ENCODE assay signal across 14 cellular contexts in the genomic region with DNA sequence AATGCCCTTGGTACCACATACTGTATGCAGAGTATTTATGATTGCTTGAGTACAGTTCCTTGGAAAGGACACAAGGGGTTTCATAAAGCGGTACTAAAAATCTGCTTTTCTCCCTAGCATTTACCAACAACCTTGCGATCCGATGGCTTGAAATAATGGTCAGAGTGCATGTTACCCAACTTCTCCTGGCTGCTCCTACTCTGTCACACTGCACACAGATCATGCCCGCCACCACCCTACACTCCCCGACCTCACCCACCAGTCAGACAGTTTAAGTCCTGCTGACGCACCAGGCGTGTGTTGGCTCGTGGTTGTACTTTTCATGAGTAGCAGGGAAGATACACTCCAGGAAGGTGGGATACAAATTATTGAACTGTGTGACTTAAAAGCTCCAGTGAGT.
DNase-seq lines count a peak whose midpoint lies in the region; ATAC-seq, FAIRE-seq and TF ChIP-seq lines count a peak whose summit lies in the region.
"Had no signal": no experiment of that assay in that cellular context is flagged by ENCODE, and none has a peak within 500 bp of the region (broad histone marks: within the 10 kb centered on the region; RNA-seq: fewer than 3 reads in every experiment).

No MANE protein-coding gene starts in this region.

- no peak for DNase-seq in H1 (ENCODE audit: low read depth in 1 of 2, low spot score in 2 of 2)
- no peak for DNase-seq in HepG2 (ENCODE audit: low spot score)
- no peak for DNase-seq in cerebellar cortex (ENCODE audit: low spot score)
- no peak for DNase-seq in AG08396 (ENCODE audit: low spot score)
- DNase-seq in vagina (ENCODE audit: extremely low spot score in 2 of 2), result no peak
- DNase-seq: 8988T; CD4-positive, alpha-beta memory T cell; DMS79 had no signal

- no peak overlapping the region for H3K4ac ChIP-seq in H1 (replicated peaks; ENCODE audit: insufficient read length, low read depth, low read length)

- H2BK5ac ChIP-seq in H1 (ENCODE audit: low read depth, low read length), result no peak overlapping the region

- TF ChIP-seq RAD21 in H1 (IDR thresholded peaks at IDR 0.05 in 1 of 2, conservative IDR thresholded peaks at IDR 0.05 in 1 of 2; ENCODE audit: low read depth in 2 of 2, low read length in 2 of 2), result no peak
- TF ChIP-seq RAD21 in HepG2 (CRISPR knock-in tag; IDR thresholded peaks at IDR 0.05), result no peak

- TF ChIP-seq EP300 in H1 (IDR thresholded peaks at IDR 0.05; ENCODE audit: borderline replicate concordance in 1 of 2, low read depth in 2 of 2, low read length in 2 of 2), result no peak
- no peak for TF ChIP-seq EP300 in HepG2 (IDR thresholded peaks at IDR 0.05; ENCODE audit: low read depth in 2 of 2, low read length in 2 of 2)
- no peak for TF ChIP-seq EP300 in HepG2 (CRISPR knock-in tag; IDR thresholded peaks at IDR 0.05; ENCODE audit: borderline replicate concordance)

- H3K4me1 ChIP-seq in BLaER1 (peaks cover 39% of the 10 kb centered on the region), H1 (replicated peaks in 1 of 4; ENCODE audit: control insufficient read depth in 3 of 4, insufficient read depth in 4 of 4, low read length in 3 of 4) (no peaks in the 10 kb centered on the region), HepG2 (ENCODE audit: insufficient read depth, low read length) (peaks cover 44% of the 10 kb centered on the region), subcutaneous abdominal adipose tissue (ENCODE audit: control insufficient read depth in 5 of 5, insufficient read depth in 5 of 5, low read length in 5 of 5) (peaks cover 2 to 50% (median 37%) of the 10 kb centered on the region in 5 donors), vagina (peaks cover 21% of the 10 kb centered on the region)

- H3K79me2 ChIP-seq in H1 (ENCODE audit: control insufficient read depth in 1 of 2, insufficient read depth in 2 of 2, low read length in 2 of 2) (no peaks in the 10 kb centered on the region), HepG2 (ENCODE audit: insufficient read depth, low read length) (peaks cover 80% of the 10 kb centered on the region)

- in situ Hi-C loops in HepG2 (cut with HindIII; ENCODE audit: extremely low pct_ligation_motif_present, low pct_unique_long_range_greater_than_20kb), result no loop called here

- H3K23me2 ChIP-seq in H1 (ENCODE audit: low read depth, low read length), result no peaks in the 10 kb centered on the region

- no peak overlapping the region for H2BK15ac ChIP-seq in H1 (ENCODE audit: low read length)

- no peak overlapping the region for H2AK5ac ChIP-seq in H1 (ENCODE audit: low read depth, low read length)

- no peak overlapping the region for H3K14ac ChIP-seq in H1 (ENCODE audit: insufficient read length)

- H2AFZ ChIP-seq in H1 (ENCODE audit: low read length) (0 out of 2 replicates have a peak overlapping the region, but pooled peaks have one; percentile 21), HepG2 (ENCODE audit: low read length) (no peak overlapping the region)

- H2BK120ac ChIP-seq in H1 (replicated peaks; ENCODE audit: low read depth, low read length), result no peak overlapping the region

- H3K23ac ChIP-seq in H1 (ENCODE audit: insufficient read length), result no peak overlapping the region

- no peak for TF ChIP-seq POLR2A in H1 (IDR thresholded peaks at IDR 0.05; ENCODE audit: control extremely low read depth in 1 of 2, low read depth in 2 of 2, low read length in 2 of 2)
- no peak for TF ChIP-seq POLR2A in HepG2 (IDR thresholded peaks at IDR 0.05; ENCODE audit: insufficient read depth in 1 of 2, low read depth in 2 of 2, low read length in 2 of 2)
- TF ChIP-seq POLR2A in vagina (IDR thresholded peaks at IDR 0.05), result no peak

- H3K27me3 ChIP-seq in BLaER1 (no peaks in the 10 kb centered on the region), H1 (replicated peaks in 1 of 4; ENCODE audit: control insufficient read depth in 3 of 4, extremely low read depth in 1 of 4, insufficient read depth in 3 of 4, low read length in 3 of 4) (no peaks in the 10 kb centered on the region), HepG2 (ENCODE audit: control insufficient read depth in 1 of 2, insufficient read depth in 2 of 2, low read length in 2 of 2) (no peaks in the 10 kb centered on the region), subcutaneous abdominal adipose tissue (ENCODE audit: control insufficient read depth in 5 of 5, insufficient read depth in 4 of 5, low read length in 5 of 5) (no peaks in the 10 kb centered on the region), vagina (no peaks in the 10 kb centered on the region)

- H4K8ac ChIP-seq in H1 (ENCODE audit: extremely low read depth, insufficient read depth, low read length), result no peak overlapping the region

- H3K9ac ChIP-seq in BLaER1, result no peak overlapping the region
- no peak overlapping the region for H3K9ac ChIP-seq in H1 (replicated peaks in 1 of 4; ENCODE audit: extremely low read depth in 1 of 4, low read depth in 3 of 4, low read length in 3 of 4)
- no peak overlapping the region for H3K9ac ChIP-seq in HepG2 (ENCODE audit: insufficient read depth, low read depth, low read length)
- peak overlapping the region in 1 of 5 donors; percentile 21 for H3K9ac ChIP-seq in subcutaneous abdominal adipose tissue (ENCODE audit: low read length in 5 of 5)

- whole genome bisulfite sequencing in H1 (ENCODE audit: extremely low coverage in 1 of 2, insufficient coverage in 1 of 2, insufficient read length in 1 of 2, insufficient replicate concordance in 2 of 2, low coverage in 1 of 2, low lambda C conversion rate in 2 of 2, missing lambda C conversion rate in 1 of 2), 2 experiments, result 88% methylated on average over 8 of the region's 8 CpGs; no CpG with 5 or more reads in 1 of the 2 experiments
- over 99% methylated on average over 8 of the region's 8 CpGs for WGBS in HepG2 (ENCODE audit: low lambda C conversion rate)

- peak overlapping the region; percentile 67 for H3K4me2 ChIP-seq in BLaER1
- H3K4me2 ChIP-seq in H1 (ENCODE audit: insufficient read depth in 1 of 2, low read depth in 2 of 2, low read length in 2 of 2), result no peak overlapping the region
- no peak overlapping the region for H3K4me2 ChIP-seq in HepG2 (ENCODE audit: low read depth, low read length)

- H2BK12ac ChIP-seq in H1 (ENCODE audit: low read depth, low read length), result no peak overlapping the region

- H4K5ac ChIP-seq in H1 (ENCODE audit: insufficient read length, low read depth, low read length), result no peak overlapping the region

- H3K36me3 ChIP-seq in BLaER1 (no peaks in the 10 kb centered on the region), H1 (ENCODE audit: control insufficient read depth in 2 of 4, insufficient read depth in 4 of 4, low read length in 3 of 4) (no peaks in the 10 kb centered on the region), HepG2 (replicated peaks in 1 of 2; ENCODE audit: control insufficient read depth in 1 of 2, insufficient read depth in 2 of 2, low read length in 2 of 2) (peaks cover 0 to 7% of the 10 kb centered on the region in 2 experiments; a peak in 2 of 5 replicates), subcutaneous abdominal adipose tissue (ENCODE audit: control insufficient read depth in 5 of 5, insufficient read depth in 5 of 5, low read length in 5 of 5) (no peaks in the 10 kb centered on the region), vagina (no peaks in the 10 kb centered on the region)

- no peak overlapping the region for H3K27ac ChIP-seq in BLaER1
- no peak overlapping the region for H3K27ac ChIP-seq in H1 (ENCODE audit: low read depth, low read length)
- H3K27ac ChIP-seq in HepG2 (ENCODE audit: extremely low read length, insufficient read depth, low read length), result no peak overlapping the region
- peak overlapping the region; percentile 88 for H3K27ac ChIP-seq in subcutaneous abdominal adipose tissue (ENCODE audit: low read depth, low read length)
- H3K27ac ChIP-seq in vagina, result no peak overlapping the region
- H3K27ac ChIP-seq: C4-2B, HL-60 had no signal

- CTCF ChIA-PET in H1 (lab: Charles Lee; ENCODE audit: partially characterized antibody) (interaction anchor here (0.7 to 1.1 kb wide), 4 partner anchors 20 to 449 kb away, joined by 3 read pairs; no protein-coding TSS in a partner anchor), HepG2 (lab: Yijun Ruan, JAX; ENCODE audit: low intra/inter-chr PET ratio, low total read pairs) (no interaction called here)

- H3K4me3 ChIP-seq in BLaER1 (no peak overlapping the region), H1 (ENCODE audit: extremely low read depth in 1 of 4, insufficient read depth in 2 of 4, low read depth in 3 of 4, low read length in 4 of 4) (no peak overlapping the region), HepG2 (replicated peaks in 1 of 3; ENCODE audit: insufficient read depth in 1 of 3, low read depth in 2 of 3, low read length in 3 of 3) (no peak overlapping the region), subcutaneous abdominal adipose tissue (ENCODE audit: low read depth in 1 of 5, low read length in 5 of 5) (no peak overlapping the region), vagina (no peak overlapping the region)
- H3K4me3 ChIP-seq: GM12878 had no signal

- no peaks in the 10 kb centered on the region for H4K20me1 ChIP-seq in BLaER1
- H4K20me1 ChIP-seq in H1 (replicated peaks in 1 of 2; ENCODE audit: control insufficient read depth in 1 of 2, insufficient read depth in 2 of 2, low read length in 2 of 2), result peaks cover 0 to 2% of the 10 kb centered on the region in 2 experiments
- peaks cover 5% of the 10 kb centered on the region for H4K20me1 ChIP-seq in HepG2 (ENCODE audit: insufficient read depth, low read length)

- FAIRE-seq in H1 (lab: Jason Lieb, UNC), result no peak
- no peak for FAIRE-seq in HepG2 (lab: Jason Lieb, UNC)
- FAIRE-seq: GM12878, GM18507 had no signal

- peak; percentile 43; the same call in 2 of the 3 replicates for ATAC-seq in HepG2
- ATAC-seq: GM12878 had no signal

- BruUV-seq in HepG2 (replicated peaks; lab: Mats Ljungman, UMichigan), result no TSS peak

- H2BK20ac ChIP-seq in H1 (ENCODE audit: low read length), result no peak overlapping the region

- no peak overlapping the region for H4K91ac ChIP-seq in H1 (replicated peaks; ENCODE audit: insufficient read length, low read length)

- no peak overlapping the region for H3K18ac ChIP-seq in H1 (ENCODE audit: extremely low read depth, low read length)

- intact Hi-C loops in HepG2 (cut with micrococcal nuclease; ENCODE audit: unreplicated experiment) (loop anchor here (10.0 kb wide), 1 partner anchor 159 kb away; no protein-coding TSS in a partner anchor), vagina (cut with DNase I) (loop anchor here (10.0 kb wide), 1 partner anchor 239 kb away; no protein-coding TSS in a partner anchor)

- H3K9me3 ChIP-seq in BLaER1, result peaks cover 14% of the 10 kb centered on the region; the same call in 1 of the 2 replicates
- no peaks in the 10 kb centered on the region for H3K9me3 ChIP-seq in H1 (ENCODE audit: insufficient read depth in 2 of 2, low read depth in 1 of 2, low read length in 1 of 2)
- H3K9me3 ChIP-seq in HepG2 (ENCODE audit: low read length), result no peaks in the 10 kb centered on the region
- no peaks in the 10 kb centered on the region for H3K9me3 ChIP-seq in subcutaneous abdominal adipose tissue (ENCODE audit: control insufficient read depth in 5 of 5, low read length in 5 of 5)
- H3K9me3 ChIP-seq in vagina, result no peaks in the 10 kb centered on the region

- H3K79me1 ChIP-seq in H1 (ENCODE audit: low read depth, low read length), result no peaks in the 10 kb centered on the region; the same call in 1 of the 2 replicates

- no peak overlapping the region for H3K56ac ChIP-seq in H1 (replicated peaks; ENCODE audit: insufficient read length, low read depth, low read length)

- TF ChIP-seq CTCF in H1 (IDR thresholded peaks at IDR 0.05; ENCODE audit: control extremely low read depth in 1 of 3, insufficient read depth in 1 of 3, low read depth in 1 of 3, low read length in 3 of 3) (no peak), HepG2 (CRISPR knock-in tag; IDR thresholded peaks at IDR 0.05) (no peak), vagina (IDR thresholded peaks at IDR 0.05) (no peak)

- POLR2A ChIA-PET in H1 (lab: Charles Lee; ENCODE audit: partially characterized antibody), result no interaction called here
- POLR2A ChIA-PET in HepG2 (lab: Yijun Ruan, JAX), result no interaction called here
